ENCODE assay signal across 8 cellular contexts in the genomic region with DNA sequence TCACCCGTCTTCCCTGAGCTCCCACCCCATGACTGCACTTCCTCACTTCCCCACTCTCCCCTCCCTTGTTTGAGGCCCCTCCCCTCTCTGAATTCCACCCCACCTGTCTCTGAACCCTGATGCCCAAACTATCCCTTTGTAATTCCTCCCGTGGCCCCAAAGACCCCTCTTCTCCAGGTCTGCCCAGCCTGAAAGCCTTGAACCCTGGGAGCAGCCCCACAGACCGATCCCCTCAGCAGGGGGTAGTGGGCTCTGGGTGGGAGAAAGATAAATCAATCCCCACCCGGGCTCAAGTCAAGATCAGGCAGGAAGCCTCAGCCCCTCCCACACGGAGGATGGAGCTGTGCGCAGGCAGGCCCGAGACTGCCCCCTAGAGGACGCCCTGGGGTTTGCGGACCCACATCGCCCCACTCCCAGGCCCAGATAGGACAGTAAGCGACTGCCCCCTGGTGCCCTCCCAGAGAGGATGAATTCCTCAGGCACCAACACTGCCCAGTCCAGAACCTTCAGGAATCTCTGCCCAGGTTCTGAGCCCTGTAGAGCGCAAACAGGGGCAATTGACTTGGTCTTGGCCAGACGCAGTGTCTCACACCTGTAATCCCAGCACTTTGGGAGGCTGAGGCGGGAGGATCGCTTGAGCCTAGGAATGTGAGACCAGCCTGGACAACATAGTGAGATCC. TPM values are rescaled to one million over a fixed set of nuclear protein-coding genes. Genes with fewer than 3 reads are reported as not detected.
DNase-seq lines count a peak whose midpoint lies in the region; ATAC-seq and TF ChIP-seq lines count a peak whose summit lies in the region.

No MANE protein-coding gene starts in this region.

- peaks cover 14% of the 10 kb centered on the region for H3K4me1 ChIP-seq in adipocyte (ENCODE audit: control insufficient read depth, insufficient read depth, low read length)
- H3K4me1 ChIP-seq in left ventricle myocardium inferior: peaks cover 32% of the 10 kb centered on the region

- peak; percentile 95 for DNase-seq in NCI-H1694 (lab: John Stamatoyannopoulos, UW)
- peak; percentile 86 to 98 (median 94) for DNase-seq in T-cell
- peak; percentile 96 for DNase-seq in adipocyte (ENCODE audit: low read depth)
- DNase-seq in left ventricle myocardium inferior: peak; percentile 97
- peak; percentile 95 for DNase-seq in retina

- no peak overlapping the region for H3K27ac ChIP-seq in left ventricle myocardium inferior (replicated peaks)

- peaks cover 20 to 25% (median 21%) of the 10 kb centered on the region in 3 donors for H3K4me1 Mint-ChIP-seq in T-cell

- H3K27me3 ChIP-seq in adipocyte (replicated peaks; ENCODE audit: control insufficient read depth, insufficient read depth, low read length): no peaks in the 10 kb centered on the region
- H3K27me3 ChIP-seq in left ventricle myocardium inferior (ENCODE audit: low read depth): no peaks in the 10 kb centered on the region

- H3K4me3 Mint-ChIP-seq in T-cell: peak overlapping the region in 1 of 3 donors; percentile 34

- TF ChIP-seq CTCF in GM12801 (IDR thresholded peaks at IDR 0.05; ENCODE audit: extremely low read depth, insufficient read length): peak; percentile 79
- TF ChIP-seq CTCF in left ventricle myocardium inferior (IDR thresholded peaks at IDR 0.05; ENCODE audit: borderline replicate concordance): peak; percentile 100

- ATAC-seq in HG02798 (IDR thresholded peaks at IDR 0.05; ENCODE audit: poor library complexity, unreplicated experiment) (peak; percentile 35), T-cell (replicated peaks in 1 of 4) (peak; percentile 53 to 70 (median 59)), HG03378 (IDR thresholded peaks at IDR 0.05; ENCODE audit: unreplicated experiment) (no peak)

- H3K9me3 ChIP-seq in adipocyte (ENCODE audit: control insufficient read depth, low read length) (no peaks in the 10 kb centered on the region), left ventricle myocardium inferior (replicated peaks) (no peaks in the 10 kb centered on the region)

- H3K27me3 Mint-ChIP-seq in T-cell: no peaks in the 10 kb centered on the region

- peak overlapping the region; percentile 47 for H3K9ac ChIP-seq in adipocyte (ENCODE audit: low read length)

- CTCF ChIA-PET in T-cell (lab: Charles Lee): interaction anchor here (0.5 to 3.1 kb wide), 18 partner anchors 9 to 1586 kb away, joined by 3 to 14 read pairs (median 5); partner anchors contain the start of gene YWHAG (in 2 of the 2)

- no peaks in the 10 kb centered on the region for H3K9me3 Mint-ChIP-seq in T-cell

- H3K4me3 ChIP-seq in adipocyte (ENCODE audit: low read length) (no peak overlapping the region), left ventricle myocardium inferior (no peak overlapping the region)

- intact Hi-C loops in left ventricle myocardium inferior (cut with micrococcal nuclease): no loop called here

- H3K36me3 Mint-ChIP-seq in T-cell: no peaks in the 10 kb centered on the region

- POLR2A ChIA-PET in T-cell (lab: Charles Lee): interaction anchor here in 1 of 2 donors (0.6 kb wide), 1 partner anchor 28 kb away, joined by 3 read pairs; no protein-coding TSS in a partner anchor

- no peaks in the 10 kb centered on the region for H3K36me3 ChIP-seq in adipocyte (ENCODE audit: control insufficient read depth, insufficient read depth, low read length, severe bottlenecking)
- no peaks in the 10 kb centered on the region for H3K36me3 ChIP-seq in left ventricle myocardium inferior

- peak overlapping the region; percentile 61 to 82 for H3K27ac Mint-ChIP-seq in T-cell

RNA-seq across cellular contexts. Expression of gene HSPB1, which starts 11.7 kb away (rescaled TPM):
- total RNA-seq in T-cell (10 to 100 TPM; 38.1 to 43.6 (median 40.1) TPM), left ventricle myocardium inferior (2,037 TPM)

RNA-seq across cellular contexts. Expression of gene YWHAG, which starts 44.6 kb away (rescaled TPM):
- 10 to 100 TPM; 25.1 to 46.8 (median 41.7) TPM for total RNA-seq in T-cell
- total RNA-seq in left ventricle myocardium inferior: 223 TPM

Comparison
In these comparisons a context has a peak if more than half of its experiments do, and no peak if none do; other contexts are left out.
1. RNA of gene HSPB1, which starts 11.7 kb away (total RNA-seq): 2,037 TPM in left ventricle myocardium inferior (single experiment); 38.1 to 43.6 TPM in T-cell; every median in the first group is over 10 times any median in the second.
2. Peak in every context shown above with its lines, with median percentiles within 50 percentile points of each other: DNase-seq.